ENCODE assay signal across 15 cellular contexts in genomic region chr21:15742052-15742451, GRCh38. TPM values are rescaled to one million over a fixed set of nuclear protein-coding genes. Genes with fewer than 3 reads are reported as not detected.
A peak's percentile ranks its signal among the peaks of the same experiment; 100 is the strongest.
DNase-seq lines count a peak whose midpoint lies in the region; ATAC-seq and TF ChIP-seq lines count a peak whose summit lies in the region.
"Had no signal": no experiment of that assay in that cellular context is flagged by ENCODE, and none has a peak within 500 bp of the region (broad histone marks: within the 10 kb centered on the region; RNA-seq: fewer than 3 reads in every experiment).

No MANE protein-coding gene starts in this region.

- DNase-seq in CD1c-positive myeloid dendritic cell (ENCODE audit: extremely low spot score) = peak; percentile 28
- peak; percentile 12 for DNase-seq in IMR-90
- DNase-seq in activated B cell treated with CpG ODN at 0.5 μM for 24 hours = no peak
- peak; percentile 36 for DNase-seq in kidney tubule cell (ENCODE audit: low spot score)
- DNase-seq in GM13976 (ENCODE audit: low spot score) = no peak
- no peak for DNase-seq in NCI-H2107 treated with DMSO at 0.1 percent for 48 hours (lab: John Stamatoyannopoulos, UW; ENCODE audit: unreplicated experiment)
- DNase-seq in colonic mucosa = no peak
- DNase-seq: amygdala; effector CD8-positive, alpha-beta T cell; NCI-H1694; NK-92 treated with Interleukin-12 subunit alpha and Interleukin-12 subunit beta, amount 100 ng/mL, for 24 hours; stimulated activated CD4-positive, alpha-beta T cell treated with anti-CD3 and anti-CD28 coated beads, Interleukin-2, amount 100 ng/mL, for 48 hours; stimulated activated naive CD8-positive, alpha-beta T cell treated with anti-CD3 and anti-CD28 coated beads, Interleukin-15, amount 100 ng/mL, for 72 hours had no signal

- no peak overlapping the region for H3K56ac ChIP-seq in IMR-90 (ENCODE audit: extremely low read depth, insufficient read depth, low read length)

- H3K9me1 ChIP-seq in IMR-90 (ENCODE audit: insufficient read depth, low read length) = peaks cover 2% of the 10 kb centered on the region; the same call in 1 of the 2 replicates

- dilution Hi-C loops in IMR-90 (cut with HindIII; ENCODE audit: low sequenced_read_pairs, unreplicated experiment) = no loop called here

- no peak for TF ChIP-seq POLR2A in IMR-90 (IDR thresholded peaks at IDR 0.05; ENCODE audit: low read depth, low read length)

- TF ChIP-seq RAD21 in IMR-90 (IDR thresholded peaks at IDR 0.05; ENCODE audit: low read length) = no peak

- H3K36me3 Mint-ChIP-seq in activated B cell treated with CpG ODN at 0.5 μM for 24 hours (ENCODE audit: low read depth) = peaks cover 16% of the 10 kb centered on the region

- in situ Hi-C loops in IMR-90 (cut with MboI; ENCODE audit: low sequenced_read_pairs) = no loop called here
- in situ Hi-C loops in GM13976 (cut with MboI; ENCODE audit: low sequenced_read_pairs, unreplicated experiment) = no loop called here

- H3K36me3 ChIP-seq in IMR-90 (ENCODE audit: control insufficient read depth, insufficient read depth, low read length) (no peaks in the 10 kb centered on the region; the same call in 1 of the 2 replicates), colonic mucosa (no peaks in the 10 kb centered on the region)

- H3K4me3 ChIP-seq in IMR-90 (ENCODE audit: insufficient read depth, low read depth, low read length) (no peak overlapping the region), colonic mucosa (no peak overlapping the region)
- H3K4me3 ChIP-seq: BLaER1 treated with 17β-estradiol and CSF1 and Interleukin-3, amounts not matched to agents 10 nM and 100 nM had no signal

- no peaks in the 10 kb centered on the region for H3K27me3 Mint-ChIP-seq in activated B cell treated with CpG ODN at 0.5 μM for 24 hours
- H3K27me3 Mint-ChIP-seq: stimulated activated naive CD8-positive, alpha-beta T cell treated with anti-CD3 and anti-CD28 coated beads, Interleukin-15, amount 100 ng/mL, for 72 hours had no signal

- no peak overlapping the region for H3K27ac ChIP-seq in IMR-90 (ENCODE audit: insufficient read depth, low read length)
- no peak overlapping the region for H3K27ac ChIP-seq in colonic mucosa
- H3K27ac ChIP-seq: BLaER1 treated with 17β-estradiol and CSF1 and Interleukin-3, amounts not matched to agents 10 nM and 100 nM had no signal

- intact Hi-C loops in IMR-90 (cut with micrococcal nuclease) (no loop called here), activated B cell treated with CpG ODN at 0.5 μM for 24 hours (cut with micrococcal nuclease) (loop anchor here (2.0 kb wide), 1 partner anchor 13 kb away; the partner anchor contains the start of gene USP25), colonic mucosa (cut with DNase I) (no loop called here)

- H3K4me1 ChIP-seq in IMR-90 (ENCODE audit: control insufficient read depth, insufficient read depth, low read length) (peaks cover 2% of the 10 kb centered on the region; the same call in 1 of the 2 replicates), colonic mucosa (peaks cover 3% of the 10 kb centered on the region)

- H2AK5ac ChIP-seq in IMR-90 (ENCODE audit: low read depth, low read length) = no peak overlapping the region

- H3K9ac ChIP-seq in IMR-90 (ENCODE audit: low read depth, low read length) (no peak overlapping the region), colonic mucosa (ENCODE audit: low read depth in 2 of 2, low read length in 2 of 2) (no peak overlapping the region)
- H3K9ac ChIP-seq: BLaER1 treated with 17β-estradiol and CSF1 and Interleukin-3, amounts not matched to agents 10 nM and 100 nM had no signal

- no TSS peak for BruUV-seq in IMR-90 (replicated peaks; lab: Mats Ljungman, UMichigan)

- H3K4me2 ChIP-seq in IMR-90 (ENCODE audit: low read depth, low read length) = no peak overlapping the region

- ATAC-seq in IMR-90 (ENCODE audit: low read depth) = no peak
- no peak for ATAC-seq in activated B cell treated with CpG ODN at 0.5 μM for 24 hours (ENCODE audit: low read depth)
- no peak for ATAC-seq in HG02852 (IDR thresholded peaks at IDR 0.05; ENCODE audit: unreplicated experiment)

- CTCF ChIA-PET in IMR-90 (lab: Yijun Ruan, JAX) = no interaction called here
- CTCF ChIA-PET in activated B cell treated with CpG ODN at 0.5 μM for 24 hours (lab: Charles Lee) = no interaction called here

- no peak overlapping the region for H2BK20ac ChIP-seq in IMR-90 (ENCODE audit: low read depth, low read length)

- H2AFZ ChIP-seq in IMR-90 (replicated peaks; ENCODE audit: low read length, poor library complexity) = no peak overlapping the region

- peaks cover 65% of the 10 kb centered on the region for H3K4me1 Mint-ChIP-seq in activated B cell treated with CpG ODN at 0.5 μM for 24 hours

- H2BK120ac ChIP-seq in IMR-90 (ENCODE audit: low read depth, low read length) = no peak overlapping the region

- peak overlapping the region; percentile 21 for H3K4me3 Mint-ChIP-seq in activated B cell treated with CpG ODN at 0.5 μM for 24 hours
- H3K4me3 Mint-ChIP-seq: stimulated activated naive CD8-positive, alpha-beta T cell treated with anti-CD3 and anti-CD28 coated beads, Interleukin-15, amount 100 ng/mL, for 72 hours had no signal

- POLR2A ChIA-PET in IMR-90 (lab: Charles Lee; ENCODE audit: unreplicated experiment) (no interaction called here), activated B cell treated with CpG ODN at 0.5 μM for 24 hours (lab: Charles Lee) (no interaction called here)

- H2AK9ac ChIP-seq in IMR-90 (replicated peaks; ENCODE audit: low read depth, low read length, poor library complexity) = no peak overlapping the region

- H3K9me3 ChIP-seq in IMR-90 (ENCODE audit: control insufficient read depth, insufficient read depth, low read length) (no peaks in the 10 kb centered on the region), colonic mucosa (no peaks in the 10 kb centered on the region)

- no peaks in the 10 kb centered on the region for H3K27me3 ChIP-seq in IMR-90 (ENCODE audit: control insufficient read depth, insufficient read depth, low read length)
- no peaks in the 10 kb centered on the region for H3K27me3 ChIP-seq in colonic mucosa
- H3K27me3 ChIP-seq: BLaER1 treated with 17β-estradiol and CSF1 and Interleukin-3, amounts not matched to agents 10 nM and 100 nM had no signal

- no CpG with 5 or more reads among the region's 1 CpG for WGBS in IMR-90 (ENCODE audit: extremely low coverage in 2 of 2, insufficient read length in 1 of 2), 2 experiments

- no peak overlapping the region; the same call in 1 of the 2 replicates for H3K14ac ChIP-seq in IMR-90 (replicated peaks; ENCODE audit: low read depth, low read length)

- no peak overlapping the region for H3K23ac ChIP-seq in IMR-90 (ENCODE audit: low read depth, low read length)

- peaks cover 38% of the 10 kb centered on the region for H4K20me1 ChIP-seq in IMR-90 (ENCODE audit: insufficient read depth, low read length)

- TF ChIP-seq CTCF in IMR-90 (conservative IDR thresholded peaks at IDR 0.05; ENCODE audit: low read depth, low read length) = no peak
- no peak for TF ChIP-seq CTCF in activated B cell treated with CpG ODN at 0.5 μM for 24 hours (IDR thresholded peaks at IDR 0.05)
- no peak for TF ChIP-seq CTCF in GM13976 (IDR thresholded peaks at IDR 0.05; ENCODE audit: borderline replicate concordance, control extremely low read depth, extremely low read depth, insufficient read depth, missing control alignments)
- no peak for TF ChIP-seq CTCF in colonic mucosa (IDR thresholded peaks at IDR 0.05)

- no peak overlapping the region for H2BK15ac ChIP-seq in IMR-90 (ENCODE audit: low read depth, low read length)

- no peaks in the 10 kb centered on the region for H3K9me3 Mint-ChIP-seq in activated B cell treated with CpG ODN at 0.5 μM for 24 hours
- H3K9me3 Mint-ChIP-seq: stimulated activated naive CD8-positive, alpha-beta T cell treated with anti-CD3 and anti-CD28 coated beads, Interleukin-15, amount 100 ng/mL, for 72 hours had no signal

- H4K8ac ChIP-seq in IMR-90 (ENCODE audit: low read depth in 2 of 2, low read length in 2 of 2) = no peak overlapping the region

- no peak overlapping the region for H3K18ac ChIP-seq in IMR-90 (ENCODE audit: low read depth, low read length)

- H4K5ac ChIP-seq in IMR-90 (ENCODE audit: low read depth, low read length) = no peak overlapping the region

- no peak overlapping the region for H3K27ac Mint-ChIP-seq in activated B cell treated with CpG ODN at 0.5 μM for 24 hours
- H3K27ac Mint-ChIP-seq: stimulated activated naive CD8-positive, alpha-beta T cell treated with anti-CD3 and anti-CD28 coated beads, Interleukin-15, amount 100 ng/mL, for 72 hours had no signal

- H2BK5ac ChIP-seq in IMR-90 (ENCODE audit: low read depth, low read length, poor library complexity, severe bottlenecking) = no peak overlapping the region

- H3K4ac ChIP-seq in IMR-90 (ENCODE audit: low read depth, low read length) = no peak overlapping the region

- no peak overlapping the region for H4K91ac ChIP-seq in IMR-90 (ENCODE audit: insufficient read depth, low read depth, low read length)

- peaks cover 25 to 40% of the 10 kb centered on the region in 2 experiments; a peak in 3 of 4 replicates for H3K79me1 ChIP-seq in IMR-90 (ENCODE audit: low read depth in 1 of 2, low read length in 2 of 2)

TF ChIP-seq in IMR-90, 13 proteins besides CTCF, POLR2A, EP300 and RAD21:
- TF ChIP-seq RCOR1 (IDR thresholded peaks at IDR 0.05; ENCODE audit: insufficient replicate concordance, low read length) = no peak
- TF ChIP-seq NFE2L2 (IDR thresholded peaks at IDR 0.05; ENCODE audit: low read depth, low read length) = no peak
- no peak for TF ChIP-seq MAFK (IDR thresholded peaks at IDR 0.05; ENCODE audit: low read depth, low read length)
- TF ChIP-seq SMC3 (IDR thresholded peaks at IDR 0.05; ENCODE audit: low read depth, low read length) = no peak
- TF ChIP-seq CEBPB (IDR thresholded peaks at IDR 0.05; ENCODE audit: low read depth, low read length) = no peak
- no peak for TF ChIP-seq CHD1 (IDR thresholded peaks at IDR 0.05; ENCODE audit: low read depth, low read length)
- TF ChIP-seq MAZ (IDR thresholded peaks at IDR 0.05; ENCODE audit: borderline replicate concordance, low read depth, low read length) = no peak
- no peak for TF ChIP-seq MXI1 (IDR thresholded peaks at IDR 0.05; ENCODE audit: borderline replicate concordance, low read depth, low read length)
- no peak for TF ChIP-seq FOS (IDR thresholded peaks at IDR 0.05; ENCODE audit: low read depth, low read length)
- TF ChIP-seq RFX5 (IDR thresholded peaks at IDR 0.05; ENCODE audit: low read depth, low read length) = no peak

RNA-seq across cellular contexts. Expression of gene USP25, which starts 12.3 kb away (rescaled TPM):
- total RNA-seq in IMR-90 (2012; rRNA removed) (23.3 and 30.8 TPM in 2 replicates), activated B cell treated with CpG ODN at 0.5 μM for 24 hours (37.2 and 38.3 TPM in 2 replicates), colonic mucosa (10 to 100 TPM; 30.5 to 46.7 TPM)
- polyA plus RNA-seq in IMR-90 (2012; rRNA removed) = 7.2 and 9.3 TPM in 2 replicates
- 1.8 and 2.7 TPM in 2 replicates for polyA plus RNA-seq in IMR-90 (2012; cell fraction: cytosol; rRNA removed)
- polyA plus RNA-seq in IMR-90 (2012; cell fraction: nucleus; rRNA removed; ENCODE audit: low replicate concordance) = 1.2 and 16.3 TPM in 2 replicates

Comparison
In these comparisons a context has a peak if more than half of its experiments do, and no peak if none do; other contexts are left out.
1. DNase-seq: peak in CD1c-positive myeloid dendritic cell (single experiment), IMR-90 (single experiment) and kidney tubule cell (single experiment); none in activated B cell treated with CpG ODN at 0.5 μM for 24 hours (single experiment), GM13976 (single experiment), NCI-H2107 treated with DMSO at 0.1 percent for 48 hours (single experiment) and colonic mucosa (single experiment).